In genomic region chr17:42180922-42181850, GRCh38 we compare ENCODE assay signal across 8 cellular contexts. TPM values are rescaled to one million over a fixed set of nuclear protein-coding genes. Genes with fewer than 3 reads are reported as not detected.
DNase-seq lines count a peak whose midpoint lies in the region; ATAC-seq and TF ChIP-seq lines count a peak whose summit lies in the region.

KCNH4 (minus strand) TSS chr17:42181142; CDS start chr17:42180945, 197 bp downstream.

- intact Hi-C loops in CD14-positive monocyte (cut with micrococcal nuclease) (loop anchor here in 1 of 2 donors (10.0 kb wide), 1 partner anchor 156 kb away; the partner anchor contains the start of gene NKIRAS2), sciatic nerve (cut with DNase I) (no loop called here)

- peak within 1 kb of the TSS; percentile 50 to 82 for H3K4me3 Mint-ChIP-seq in CD14-positive monocyte

- H3K9me3 Mint-ChIP-seq in CD14-positive monocyte, result peaks cover 0 to 14% (median 8%) of the 10 kb centered on the region in 7 donors

- peak; percentile 79 for TF ChIP-seq CTCF in CD14-positive monocyte (IDR thresholded peaks at IDR 0.05)

- peaks cover 0 to 3% of the 10 kb centered on the region in 2 donors for H3K36me3 Mint-ChIP-seq in CD14-positive monocyte

- H3K4me1 Mint-ChIP-seq in CD14-positive monocyte, result peaks cover 59% of the 10 kb centered on the region

- DNase-seq in CD14-positive monocyte (ENCODE audit: low spot score) (peak; percentile 87), NCI-H1105 treated with DMSO at 0.1 percent for 48 hours (lab: John Stamatoyannopoulos, UW) (peak; percentile 75), T-helper 9 cell (peak; percentile 76), astrocyte of the hippocampus (ENCODE audit: low read depth, low spot score) (peak; percentile 72), hypothalamus (lab: John Stamatoyannopoulos, UW) (peak in 44 of 51 donors; percentile 9 to 87 (median 62)), sciatic nerve (ENCODE audit: low spot score) (peak; percentile 82)

- H3K27me3 Mint-ChIP-seq in CD14-positive monocyte (ENCODE audit: low read depth in 3 of 3), result peaks cover 36 to 43% (median 38%) of the 10 kb centered on the region in 3 donors

- ATAC-seq in GM21576 (IDR thresholded peaks at IDR 0.05; ENCODE audit: unreplicated experiment), result peak; percentile 42
- ATAC-seq in sciatic nerve, result peak; percentile 50
- ATAC-seq in GM18858 (IDR thresholded peaks at IDR 0.05; ENCODE audit: unreplicated experiment), result no peak

- H3K27ac Mint-ChIP-seq in CD14-positive monocyte, result peak within 1 kb of the TSS in 2 of 7 donors; percentile 22 to 35

RNA-seq across cellular contexts. Expression of gene KCNH4, which starts in this region (rescaled TPM):
- not detected for polyA plus RNA-seq in CD14-positive monocyte
- total RNA-seq in sciatic nerve, result 0.36 TPM

Comparison
In these comparisons a context has a peak if more than half of its experiments do, and no peak if none do; other contexts are left out.
1. Peak in DNase-seq in CD14-positive monocyte; RNA of the gene not detected or under 1 TPM.
2. Peak in DNase-seq and ATAC-seq in sciatic nerve; RNA of the gene not detected or under 1 TPM.